In the genomic region with DNA sequence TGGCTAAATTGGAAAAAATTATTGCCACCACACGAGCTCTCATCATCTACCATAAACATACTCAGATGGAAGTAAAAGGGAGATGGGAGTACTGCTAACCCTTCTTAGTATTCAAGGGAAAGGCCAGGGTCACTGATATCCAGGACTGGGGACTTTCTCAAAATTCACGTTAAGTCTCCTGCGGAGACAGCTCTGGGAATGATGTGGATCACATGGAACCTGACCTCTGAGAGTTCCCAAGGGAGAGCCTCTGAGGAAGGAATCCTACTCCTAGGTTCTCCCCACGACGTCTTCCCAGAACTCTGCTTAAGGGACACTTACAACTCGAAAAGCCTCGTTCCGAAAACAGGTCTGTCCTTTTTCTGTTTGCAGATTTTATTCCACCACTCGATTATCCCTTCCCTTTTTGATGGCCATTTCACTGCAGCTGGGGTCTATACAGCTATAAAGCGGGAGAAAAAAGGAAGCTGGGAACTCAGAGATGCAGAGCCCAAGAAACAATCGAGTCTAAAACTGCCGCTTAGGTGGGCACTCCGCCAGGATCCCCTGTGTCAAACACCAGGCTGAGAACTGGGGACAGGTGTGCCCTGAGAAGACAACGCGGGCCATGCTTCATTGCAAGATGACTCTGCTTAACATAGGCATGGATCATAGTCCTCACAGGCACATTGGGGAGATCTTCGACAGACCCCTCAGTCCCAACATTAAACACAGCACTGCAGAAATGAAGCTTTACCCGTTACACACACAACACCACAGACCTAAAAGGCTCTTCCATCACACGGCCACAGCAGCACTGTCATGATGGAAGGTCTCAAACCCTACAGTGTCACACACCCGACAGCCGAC, we compare ENCODE assay signal across 8 cellular contexts. TPM values are rescaled to one million over a fixed set of nuclear protein-coding genes. Genes with fewer than 3 reads are reported as not detected.
A peak's percentile ranks its signal among the peaks of the same experiment; 100 is the strongest.
DNase-seq lines count a peak whose midpoint lies in the region; ATAC-seq, FAIRE-seq and TF ChIP-seq lines count a peak whose summit lies in the region.

No MANE protein-coding gene starts in this region.

- H3K27me3 ChIP-seq in rectal smooth muscle tissue (ENCODE audit: control insufficient read depth, insufficient read depth, low read length): no peaks in the 10 kb centered on the region

- peaks cover 26% of the 10 kb centered on the region for H3K4me1 Mint-ChIP-seq in activated CD8-positive, alpha-beta T cell treated with anti-CD3 and anti-CD28 coated beads, Interleukin-2, amount 10 ng/mL, durations not matched to agents 7 days and 5 days (ENCODE audit: low read depth)

- no peak for FAIRE-seq in RCC 7860 (lab: Jason Lieb, UNC)

- no peak overlapping the region for H3K27ac ChIP-seq in rectal smooth muscle tissue (ENCODE audit: low read depth, low read length)

- DNase-seq in GM12864 (ENCODE audit: low read depth): no peak
- DNase-seq in HK-2 (ENCODE audit: unreplicated experiment): peak; percentile 1
- no peak for DNase-seq in activated CD8-positive, alpha-beta T cell treated with anti-CD3 and anti-CD28 coated beads, Interleukin-2, amount 10 ng/mL, durations not matched to agents 7 days and 5 days
- no peak for DNase-seq in left cardiac atrium
- DNase-seq in NCI-H774 (lab: John Stamatoyannopoulos, UW): no peak
- DNase-seq in RCC 7860 (ENCODE audit: low spot score): no peak

- H3K4me3 Mint-ChIP-seq in activated CD8-positive, alpha-beta T cell treated with anti-CD3 and anti-CD28 coated beads, Interleukin-2, amount 10 ng/mL, durations not matched to agents 7 days and 5 days: peak overlapping the region; percentile 98

- no peak for TF ChIP-seq CTCF in GM12864 (IDR thresholded peaks at IDR 0.05; ENCODE audit: low read depth, low read length, missing control alignments)

- CTCF ChIA-PET in activated CD8-positive, alpha-beta T cell treated with anti-CD3 and anti-CD28 coated beads, Interleukin-2, amount 10 ng/mL, durations not matched to agents 7 days and 5 days (lab: Charles Lee): interaction anchor here (1.0 kb wide), 1 partner anchor 103 kb away, joined by 3 read pairs; no protein-coding TSS in a partner anchor

- H3K36me3 Mint-ChIP-seq in activated CD8-positive, alpha-beta T cell treated with anti-CD3 and anti-CD28 coated beads, Interleukin-2, amount 10 ng/mL, durations not matched to agents 7 days and 5 days (ENCODE audit: low read depth): peaks cover 68% of the 10 kb centered on the region

- H3K4me3 ChIP-seq in GM12864 (ENCODE audit: low read depth, low read length): peak overlapping the region; percentile 88
- H3K4me3 ChIP-seq in rectal smooth muscle tissue (ENCODE audit: low read length): peak overlapping the region; percentile 94

- POLR2A ChIA-PET in activated CD8-positive, alpha-beta T cell treated with anti-CD3 and anti-CD28 coated beads, Interleukin-2, amount 10 ng/mL, durations not matched to agents 7 days and 5 days (lab: Charles Lee): interaction anchor here (0.6 to 2.6 kb wide), 3 partner anchors 20 to 320 kb away, joined by 3 to 8 read pairs (median 7); a partner anchor contains a TSS

- peak overlapping the region; percentile 70 for H3K9ac ChIP-seq in rectal smooth muscle tissue (ENCODE audit: low read length)

- H3K36me3 ChIP-seq in rectal smooth muscle tissue (ENCODE audit: control insufficient read depth, insufficient read depth, low read length): peaks cover 7% of the 10 kb centered on the region

- peak overlapping the region; percentile 98 for H3K27ac Mint-ChIP-seq in activated CD8-positive, alpha-beta T cell treated with anti-CD3 and anti-CD28 coated beads, Interleukin-2, amount 10 ng/mL, durations not matched to agents 7 days and 5 days

- no peak for ATAC-seq in activated CD8-positive, alpha-beta T cell treated with anti-CD3 and anti-CD28 coated beads, Interleukin-2, amount 10 ng/mL, durations not matched to agents 7 days and 5 days
- ATAC-seq in left cardiac atrium: peak; percentile 16 to 28
- no peak for ATAC-seq in HG03460 (IDR thresholded peaks at IDR 0.05; ENCODE audit: unreplicated experiment)

- intact Hi-C loops in left cardiac atrium (cut with DNase I): no loop called here

- H3K9me3 Mint-ChIP-seq in activated CD8-positive, alpha-beta T cell treated with anti-CD3 and anti-CD28 coated beads, Interleukin-2, amount 10 ng/mL, durations not matched to agents 7 days and 5 days (ENCODE audit: insufficient read depth): peaks cover 31% of the 10 kb centered on the region

- no peaks in the 10 kb centered on the region for H3K27me3 Mint-ChIP-seq in activated CD8-positive, alpha-beta T cell treated with anti-CD3 and anti-CD28 coated beads, Interleukin-2, amount 10 ng/mL, durations not matched to agents 7 days and 5 days (ENCODE audit: low read depth)

- H3K4me1 ChIP-seq in rectal smooth muscle tissue (ENCODE audit: control insufficient read depth, insufficient read depth, low read length): peaks cover 9% of the 10 kb centered on the region

RNA-seq across cellular contexts. Expression of a gene that starts 0.8 kb away (rescaled TPM):
- total RNA-seq in activated CD8-positive, alpha-beta T cell treated with anti-CD3 and anti-CD28 coated beads, Interleukin-2, amount 10 ng/mL, durations not matched to agents 7 days and 5 days: 10 to 100 TPM; 10.1 to 12.5 TPM
- total RNA-seq in left cardiac atrium: 1 to 10 TPM; 3.8 to 5.4 TPM

RNA-seq across cellular contexts. Expression of a gene that starts 20.0 kb away (rescaled TPM):
- total RNA-seq in activated CD8-positive, alpha-beta T cell treated with anti-CD3 and anti-CD28 coated beads, Interleukin-2, amount 10 ng/mL, durations not matched to agents 7 days and 5 days: 1 to 10 TPM; 6.2 to 7.3 TPM
- total RNA-seq in left cardiac atrium: 1 to 10 TPM; 6.9 to 7.4 TPM

Comparison
In these comparisons a context has a peak if more than half of its experiments do, and no peak if none do; other contexts are left out.
1. ATAC-seq: peak in left cardiac atrium (2 of 2); none in activated CD8-positive, alpha-beta T cell treated with anti-CD3 and anti-CD28 coated beads, Interleukin-2, amount 10 ng/mL, durations not matched to agents 7 days and 5 days (single experiment) and HG03460 (single experiment).